In genomic region chr3:47961815-47962606, GRCh38 we compare ENCODE assay signal across 12 cellular contexts. TPM values are rescaled to one million over a fixed set of nuclear protein-coding genes. Genes with fewer than 3 reads are reported as not detected.
DNase-seq lines count a peak whose midpoint lies in the region; ATAC-seq, FAIRE-seq and TF ChIP-seq lines count a peak whose summit lies in the region.
"Had no signal": no experiment of that assay in that cellular context is flagged by ENCODE, and none has a peak within 500 bp of the region (broad histone marks: within the 10 kb centered on the region; RNA-seq: fewer than 3 reads in every experiment).

No MANE protein-coding gene starts in this region.

- no peak overlapping the region for H2BK15ac ChIP-seq in H9 (ENCODE audit: low read depth, low read length)

- H3K9me3 ChIP-seq in A549 (no peaks in the 10 kb centered on the region), H9 (ENCODE audit: control insufficient read depth, low read depth, low read length) (no peaks in the 10 kb centered on the region)
- H3K9me3 ChIP-seq: neutrophil had no signal

- no peak for TF ChIP-seq POLR2A in A549 (IDR thresholded peaks at IDR 0.05; ENCODE audit: low read length)

- no peak overlapping the region for H3K4ac ChIP-seq in H9 (ENCODE audit: low read depth, low read length)

- DNase-seq in A549 (ENCODE audit: low read depth in 1 of 2, low spot score in 1 of 2) (no peak), H9 (no peak), fibroblast of gingiva (ENCODE audit: low read depth) (peak; percentile 25), NCI-H2227 treated with DMSO at 0.1 percent for 48 hours (lab: John Stamatoyannopoulos, UW) (no peak), NOMO-1 (lab: John Stamatoyannopoulos, UW; ENCODE audit: unreplicated experiment in 2 of 2) (no peak)
- peak; percentile 79 for DNase-seq in activated CD4-positive, alpha-beta T cell treated with anti-CD3 and anti-CD28 coated beads, Interleukin-2, amount 10 ng/mL, durations not matched to agents 24 days and 14 days

- H3K9ac ChIP-seq in H9 (ENCODE audit: extremely low read depth, insufficient read length, low read length) = no peak overlapping the region

- no peak overlapping the region for H3K14ac ChIP-seq in H9 (ENCODE audit: insufficient read depth, low read length)

- H4K20me1 ChIP-seq in H9 (ENCODE audit: control insufficient read depth, insufficient read depth, insufficient read length) = no peaks in the 10 kb centered on the region

- peaks cover 0 to 2% of the 10 kb centered on the region in 2 experiments; a peak in 1 of 5 replicates for H3K9me3 Mint-ChIP-seq in H9
- peaks cover 4% of the 10 kb centered on the region for H3K9me3 Mint-ChIP-seq in activated CD4-positive, alpha-beta T cell treated with anti-CD3 and anti-CD28 coated beads, Interleukin-2, amount 10 ng/mL, durations not matched to agents 24 days and 14 days
- H3K9me3 Mint-ChIP-seq: dendritic cell treated with granulocyte-macrophage colony-stimulating factor and Interleukin-4, amounts not matched to agents 40 ng/mL and 50 ng/mL, for 4 days had no signal

- H3T11ph ChIP-seq in H9 (ENCODE audit: low read length) = no peak overlapping the region

- H2BK120ac ChIP-seq in H9 (ENCODE audit: low read depth, low read length, poor library complexity, severe bottlenecking) = no peak overlapping the region

- H3K27ac ChIP-seq in A549 (no peak overlapping the region), H9 (ENCODE audit: insufficient read length, low read depth, low read length) (no peak overlapping the region)
- H3K27ac ChIP-seq: neutrophil had no signal

- H3K23me2 ChIP-seq in H9 (ENCODE audit: insufficient read length, low read depth, low read length, poor library complexity, severe bottlenecking) = no peaks in the 10 kb centered on the region

- no peaks in the 10 kb centered on the region for H3K27me3 Mint-ChIP-seq in H9 (ENCODE audit: low read depth)
- no peaks in the 10 kb centered on the region for H3K27me3 Mint-ChIP-seq in activated CD4-positive, alpha-beta T cell treated with anti-CD3 and anti-CD28 coated beads, Interleukin-2, amount 10 ng/mL, durations not matched to agents 24 days and 14 days
- H3K27me3 Mint-ChIP-seq: dendritic cell treated with granulocyte-macrophage colony-stimulating factor and Interleukin-4, amounts not matched to agents 40 ng/mL and 50 ng/mL, for 4 days had no signal

- TF ChIP-seq CTCF in A549 (IDR thresholded peaks at IDR 0.05) (no peak), H9 (conservative IDR thresholded peaks at IDR 0.05) (no peak)

- no peak for TF ChIP-seq EP300 in A549 (IDR thresholded peaks at IDR 0.05)

- no peak for TF ChIP-seq RAD21 in A549 (conservative IDR thresholded peaks at IDR 0.05 in 1 of 2, IDR thresholded peaks at IDR 0.05 in 1 of 2)

- H2BK12ac ChIP-seq in H9 (ENCODE audit: insufficient read length, low read depth, low read length) = no peak overlapping the region

- POLR2A ChIA-PET in A549 (lab: Yijun Ruan, JAX) = no interaction called here

- peak overlapping the region; percentile 34; the same call in 1 of the 3 replicates for H3K4me2 ChIP-seq in A549
- no peak overlapping the region for H3K4me2 ChIP-seq in H9 (ENCODE audit: insufficient read depth, insufficient read length, low read length)

- H3K56ac ChIP-seq in H9 (ENCODE audit: insufficient read length, low read depth, low read length) = no peak overlapping the region

- peak overlapping the region; percentile 18 for H3K18ac ChIP-seq in H9 (ENCODE audit: insufficient read length, low read depth, low read length)

- H3K27ac Mint-ChIP-seq in H9 = peak overlapping the region in 2 of 3 experiments; percentile 45 to 87; a peak in 4 of 7 replicates
- H3K27ac Mint-ChIP-seq in activated CD4-positive, alpha-beta T cell treated with anti-CD3 and anti-CD28 coated beads, Interleukin-2, amount 10 ng/mL, durations not matched to agents 24 days and 14 days = peak overlapping the region; percentile 54
- H3K27ac Mint-ChIP-seq: dendritic cell treated with granulocyte-macrophage colony-stimulating factor and Interleukin-4, amounts not matched to agents 40 ng/mL and 50 ng/mL, for 4 days had no signal

- H3K4me1 ChIP-seq in A549 = peaks cover 36% of the 10 kb centered on the region
- H3K4me1 ChIP-seq in H9 (ENCODE audit: insufficient read depth, low read length) = peaks cover 2% of the 10 kb centered on the region; the same call in 1 of the 2 replicates

- H3K23ac ChIP-seq in H9 (ENCODE audit: insufficient read length, low read depth, low read length) = no peak overlapping the region

- no peak for FAIRE-seq in A549 (lab: Jason Lieb, UNC)
- FAIRE-seq: G401.6 had no signal

- H3K4me1 Mint-ChIP-seq in H9 = peaks cover 19 to 24% of the 10 kb centered on the region in 2 experiments
- H3K4me1 Mint-ChIP-seq in activated CD4-positive, alpha-beta T cell treated with anti-CD3 and anti-CD28 coated beads, Interleukin-2, amount 10 ng/mL, durations not matched to agents 24 days and 14 days = peaks cover 18% of the 10 kb centered on the region

- no peaks in the 10 kb centered on the region for H3K79me1 ChIP-seq in H9 (ENCODE audit: insufficient read depth, low read depth, low read length, poor library complexity, severe bottlenecking)

- 0 out of 2 replicates have a peak, but pooled peaks cover 3% of the 10 kb centered on the region for H3K79me2 ChIP-seq in H9 (ENCODE audit: insufficient read depth, low read length)

- no peak overlapping the region for H2BK5ac ChIP-seq in H9 (ENCODE audit: insufficient read length, low read length)

- H3K4me3 Mint-ChIP-seq in H9 = no peak overlapping the region; a peak in 1 of 5 replicates
- H3K4me3 Mint-ChIP-seq in activated CD4-positive, alpha-beta T cell treated with anti-CD3 and anti-CD28 coated beads, Interleukin-2, amount 10 ng/mL, durations not matched to agents 24 days and 14 days = peak overlapping the region; percentile 17
- H3K4me3 Mint-ChIP-seq: dendritic cell treated with granulocyte-macrophage colony-stimulating factor and Interleukin-4, amounts not matched to agents 40 ng/mL and 50 ng/mL, for 4 days had no signal

- CTCF ChIA-PET in A549 (lab: Yijun Ruan, JAX) = interaction anchor here (2.0 kb wide), 1 partner anchor 28 kb away, joined by 8 read pairs; no protein-coding TSS in a partner anchor

- H2AFZ ChIP-seq in H9 (ENCODE audit: low read length) = no peak overlapping the region

- no peak overlapping the region for H3K4me3 ChIP-seq in A549

- intact Hi-C loops in activated CD4-positive, alpha-beta T cell treated with anti-CD3 and anti-CD28 coated beads, Interleukin-2, amount 10 ng/mL, durations not matched to agents 24 days and 14 days (cut with micrococcal nuclease) = no loop called here

- no peak overlapping the region for H4K91ac ChIP-seq in H9 (ENCODE audit: insufficient read length, low read depth, low read length)

- no peak; a peak in 1 of 6 replicates for ATAC-seq in A549
- no peak for ATAC-seq in GM21515 (IDR thresholded peaks at IDR 0.05; ENCODE audit: unreplicated experiment)
- ATAC-seq in HG03442 (IDR thresholded peaks at IDR 0.05; ENCODE audit: unreplicated experiment) = no peak
- ATAC-seq: Panc1 had no signal

- H3K27me3 ChIP-seq in H9 (ENCODE audit: insufficient read depth, low read length) = no peaks in the 10 kb centered on the region
- H3K27me3 ChIP-seq: neutrophil had no signal

- no peak overlapping the region for H4K5ac ChIP-seq in H9 (ENCODE audit: insufficient read length, low read depth, low read length)

- no peak overlapping the region for H4K8ac ChIP-seq in H9 (replicated peaks; ENCODE audit: insufficient read length, low read depth, low read length)

- peaks cover 7 to 15% (median 11%) of the 10 kb centered on the region in 3 experiments; a peak in 5 of 7 replicates for H3K36me3 Mint-ChIP-seq in H9 (ENCODE audit: insufficient read depth in 1 of 3, low read depth in 3 of 3)
- peaks cover 4% of the 10 kb centered on the region for H3K36me3 Mint-ChIP-seq in activated CD4-positive, alpha-beta T cell treated with anti-CD3 and anti-CD28 coated beads, Interleukin-2, amount 10 ng/mL, durations not matched to agents 24 days and 14 days (ENCODE audit: low read depth)

- H2AK5ac ChIP-seq in H9 (ENCODE audit: insufficient read length, low read length) = no peak overlapping the region

- H2BK20ac ChIP-seq in H9 (ENCODE audit: low read depth, low read length, poor library complexity, severe bottlenecking) = no peak overlapping the region

- 63% methylated on average over 5 of the region's 5 CpGs for WGBS in A549 (ENCODE audit: missing lambda C conversion rate)
- no CpG with 5 or more reads among the region's 5 CpGs for WGBS in H9 (ENCODE audit: extremely low coverage, insufficient read length, low lambda C conversion rate)

TF ChIP-seq in A549, 52 proteins besides CTCF, POLR2A, EP300 and RAD21:
- TF ChIP-seq NR3C1 (IDR thresholded peaks at IDR 0.05) (no peak), CEBPB (IDR thresholded peaks at IDR 0.05) (no peak), CBX8 (IDR thresholded peaks at IDR 0.05) (no peak), MAFK (IDR thresholded peaks at IDR 0.05; ENCODE audit: partially characterized antibody) (no peak), EHF (CRISPR knock-in tag; IDR thresholded peaks at IDR 0.05) (no peak), TFCP2L1 (CRISPR knock-in tag; IDR thresholded peaks at IDR 0.05) (no peak)
- TF ChIP-seq, protein P1, sequence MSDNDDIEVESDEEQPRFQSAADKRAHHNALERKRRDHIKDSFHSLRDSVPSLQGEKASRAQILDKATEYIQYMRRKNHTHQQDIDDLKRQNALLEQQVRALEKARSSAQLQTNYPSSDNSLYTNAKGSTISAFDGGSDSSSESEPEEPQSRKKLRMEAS (IDR thresholded peaks at IDR 0.05) = no peak
TF ChIP-seq in A549: peak in this region for 0.

RNA-seq across cellular contexts. Expression of gene MAP4, which starts 54.2 kb away (rescaled TPM):
- polyA plus RNA-seq in A549 (2011; rRNA removed) = 90.1 and 98.5 TPM in 2 replicates
- 59.8 and 72.2 TPM in 2 replicates for polyA plus RNA-seq in A549 (2012; cell fraction: cytosol; rRNA removed)
- polyA plus RNA-seq in A549 (2012; cell fraction: nucleus; rRNA removed) = 165 and 169 TPM in 2 replicates
- polyA plus RNA-seq in A549 (2017; fragmentation: RNase III; extraction: RNeasy Plus Mini Kit Qiagen cat#74134 plus additional on column Dnase treatment) = 77.7 to 84.4 TPM (median 80.6 TPM) in 3 replicates
- polyA minus RNA-seq in A549 (2011; rRNA and poly(A)+ RNA removed) = 71.2 and 82.7 TPM in 2 replicates
- total RNA-seq in H9 (2021) = 138 and 140 TPM in 2 replicates
- total RNA-seq in activated CD4-positive, alpha-beta T cell treated with anti-CD3 and anti-CD28 coated beads, Interleukin-2, amount 10 ng/mL, durations not matched to agents 24 days and 14 days = 130 and 138 TPM in 2 replicates

Comparison
In these comparisons a context has a peak if more than half of its experiments do, and no peak if none do; other contexts are left out.
1. DNase-seq: peak in activated CD4-positive, alpha-beta T cell treated with anti-CD3 and anti-CD28 coated beads, Interleukin-2, amount 10 ng/mL, durations not matched to agents 24 days and 14 days (single experiment) and fibroblast of gingiva (single experiment); none in A549 (0 of 2), H9 (single experiment), NCI-H2227 treated with DMSO at 0.1 percent for 48 hours (single experiment) and NOMO-1 (0 of 2).